In the genomic region with DNA sequence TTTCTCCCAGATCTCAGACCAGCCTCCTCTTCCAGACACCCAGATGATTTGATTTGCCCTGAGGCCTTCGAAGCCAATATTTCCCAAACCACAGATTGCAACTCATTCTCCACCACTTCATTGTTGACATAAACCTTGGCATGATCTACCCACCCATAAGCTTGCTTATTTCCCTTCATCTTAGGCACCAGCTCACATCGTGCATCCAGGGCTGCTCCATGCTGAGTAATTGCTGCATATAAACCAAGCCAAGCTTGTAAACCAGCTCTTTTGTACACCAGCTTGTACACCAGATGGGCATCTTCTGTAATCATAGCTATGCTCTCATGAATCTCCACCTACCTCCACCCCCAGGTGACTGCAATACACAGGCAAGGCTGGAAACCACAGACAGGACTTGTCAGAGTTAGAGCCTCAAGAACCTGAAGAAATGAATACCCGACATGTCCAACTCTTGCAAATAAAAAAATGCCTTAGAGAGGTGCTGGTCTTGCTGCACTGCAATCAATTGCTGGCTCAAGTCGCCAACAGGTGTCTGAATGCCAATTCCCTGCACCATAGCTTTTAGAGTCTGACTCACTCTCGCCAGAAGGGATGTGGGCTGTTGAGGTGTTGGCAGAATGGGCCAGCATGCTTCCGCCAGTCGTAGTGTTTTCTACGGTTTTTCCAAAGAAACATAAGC, we compare ENCODE assay signal across 8 cellular contexts. TPM values are rescaled to one million over a fixed set of nuclear protein-coding genes. Genes with fewer than 3 reads are reported as not detected.
DNase-seq lines count a peak whose midpoint lies in the region; ATAC-seq, FAIRE-seq and TF ChIP-seq lines count a peak whose summit lies in the region.

No MANE protein-coding gene starts in this region.

- peaks cover 90% of the 10 kb centered on the region for H3K4me1 Mint-ChIP-seq in activated T-cell treated with anti-CD3 and anti-CD28 coated beads, Interleukin-2, amount 50 U/mL, for 24 hours (ENCODE audit: low read depth)
- peaks cover 22% of the 10 kb centered on the region for H3K4me1 Mint-ChIP-seq in stimulated activated memory B cell treated with anti-CD40 and anti-IgM and Interleukin-4, amounts not matched to agents 10 μg/mL and 1 μg/mL and 100 μg/mL, for 72 hours

- no peaks in the 10 kb centered on the region for H3K4me1 ChIP-seq in fibroblast of lung (ENCODE audit: control insufficient read depth, extremely low read depth, insufficient read depth, low read length)

- H3K27me3 Mint-ChIP-seq in activated T-cell treated with anti-CD3 and anti-CD28 coated beads, Interleukin-2, amount 50 U/mL, for 24 hours, result no peaks in the 10 kb centered on the region
- H3K27me3 Mint-ChIP-seq in stimulated activated memory B cell treated with anti-CD40 and anti-IgM and Interleukin-4, amounts not matched to agents 10 μg/mL and 1 μg/mL and 100 μg/mL, for 72 hours, result no peaks in the 10 kb centered on the region

- H3K4me3 Mint-ChIP-seq in activated T-cell treated with anti-CD3 and anti-CD28 coated beads, Interleukin-2, amount 50 U/mL, for 24 hours, result peak overlapping the region; percentile 20
- H3K4me3 Mint-ChIP-seq in stimulated activated memory B cell treated with anti-CD40 and anti-IgM and Interleukin-4, amounts not matched to agents 10 μg/mL and 1 μg/mL and 100 μg/mL, for 72 hours, result no peak overlapping the region

- H3K9me3 ChIP-seq in fibroblast of lung (ENCODE audit: control insufficient read depth, insufficient read depth, low read depth, low read length), result no peaks in the 10 kb centered on the region

- H3K27ac ChIP-seq in fibroblast of lung (ENCODE audit: insufficient read depth, low read length), result no peak overlapping the region

- DNase-seq in AG09319 (ENCODE audit: extremely low read depth, low read depth) (peak; percentile 29), NCI-H1694 (lab: John Stamatoyannopoulos, UW) (peak; percentile 98), fibroblast of lung (ENCODE audit: low read depth in 2 of 2) (peak; percentile 14 to 61), NOMO-1 treated with DMSO at 0.1 percent for 48 hours (lab: John Stamatoyannopoulos, UW; ENCODE audit: unreplicated experiment) (no peak), GM12891 (ENCODE audit: insufficient read length, low spot score) (no peak)
- DNase-seq in activated T-cell treated with anti-CD3 and anti-CD28 coated beads, Interleukin-2, amount 50 U/mL, for 24 hours, result peak; percentile 48

- ATAC-seq in stimulated activated memory B cell treated with anti-CD40 and anti-IgM and Interleukin-4, amounts not matched to agents 10 μg/mL and 1 μg/mL and 100 μg/mL, for 72 hours, result no peak
- ATAC-seq in GM19324 (IDR thresholded peaks at IDR 0.05; ENCODE audit: low FRiP score, unreplicated experiment), result no peak

- no peaks in the 10 kb centered on the region for H4K20me1 ChIP-seq in fibroblast of lung (ENCODE audit: control insufficient read depth, extremely low read depth, insufficient read depth, low read length)

- H3K36me3 Mint-ChIP-seq in activated T-cell treated with anti-CD3 and anti-CD28 coated beads, Interleukin-2, amount 50 U/mL, for 24 hours (ENCODE audit: low read depth), result peaks cover 47% of the 10 kb centered on the region
- H3K36me3 Mint-ChIP-seq in stimulated activated memory B cell treated with anti-CD40 and anti-IgM and Interleukin-4, amounts not matched to agents 10 μg/mL and 1 μg/mL and 100 μg/mL, for 72 hours, result peaks cover 16% of the 10 kb centered on the region

- no peak overlapping the region for H3K9ac ChIP-seq in fibroblast of lung (ENCODE audit: insufficient read depth, low read length)

- no peak overlapping the region for H2AFZ ChIP-seq in fibroblast of lung (ENCODE audit: low read length)

- no peak for FAIRE-seq in GM12891 (lab: Jason Lieb, UNC)

- H3K27ac Mint-ChIP-seq in activated T-cell treated with anti-CD3 and anti-CD28 coated beads, Interleukin-2, amount 50 U/mL, for 24 hours, result peak overlapping the region; percentile 85
- H3K27ac Mint-ChIP-seq in stimulated activated memory B cell treated with anti-CD40 and anti-IgM and Interleukin-4, amounts not matched to agents 10 μg/mL and 1 μg/mL and 100 μg/mL, for 72 hours, result no peak overlapping the region

- H3K4me2 ChIP-seq in fibroblast of lung (ENCODE audit: extremely low read depth, insufficient read depth, low read length), result no peak overlapping the region

- H3K27me3 ChIP-seq in fibroblast of lung (ENCODE audit: control insufficient read depth, insufficient read depth, low read length), result no peaks in the 10 kb centered on the region

- peaks cover 16% of the 10 kb centered on the region for H3K9me3 Mint-ChIP-seq in activated T-cell treated with anti-CD3 and anti-CD28 coated beads, Interleukin-2, amount 50 U/mL, for 24 hours
- H3K9me3 Mint-ChIP-seq in stimulated activated memory B cell treated with anti-CD40 and anti-IgM and Interleukin-4, amounts not matched to agents 10 μg/mL and 1 μg/mL and 100 μg/mL, for 72 hours, result peaks cover 7% of the 10 kb centered on the region

- no peaks in the 10 kb centered on the region for H3K36me3 ChIP-seq in fibroblast of lung (ENCODE audit: control insufficient read depth, insufficient read depth, low read length)

- TF ChIP-seq CTCF in AG09319 (IDR thresholded peaks at IDR 0.05; ENCODE audit: low read depth, low read length) (no peak), fibroblast of lung (conservative IDR thresholded peaks at IDR 0.05 in 1 of 2, IDR thresholded peaks at IDR 0.05 in 1 of 2; ENCODE audit: low read depth in 1 of 2, low read length in 2 of 2) (no peak)

- no peak overlapping the region for H3K4me3 ChIP-seq in fibroblast of lung (replicated peaks in 1 of 4; ENCODE audit: control extremely low read depth in 1 of 4, insufficient read depth in 1 of 4, low read depth in 3 of 4, low read length in 4 of 4)

- TF ChIP-seq POLR2A in GM12891 (IDR thresholded peaks at IDR 0.05; ENCODE audit: low read depth, low read length), result no peak

- H3K79me2 ChIP-seq in fibroblast of lung (ENCODE audit: control insufficient read depth, insufficient read depth, low read length), result no peaks in the 10 kb centered on the region

TF ChIP-seq in GM12891, 5 proteins besides CTCF, POLR2A, EP300 and RAD21:
- no peak for TF ChIP-seq PAX5 (IDR thresholded peaks at IDR 0.05; ENCODE audit: insufficient read depth, low read length, severe bottlenecking)
- no peak for TF ChIP-seq POLR2AphosphoS5 (IDR thresholded peaks at IDR 0.05; ENCODE audit: low read depth, low read length)
- no peak for TF ChIP-seq SPI1 (IDR thresholded peaks at IDR 0.05; ENCODE audit: low read depth, low read length)
- no peak for TF ChIP-seq POU2F2 (IDR thresholded peaks at IDR 0.05; ENCODE audit: low read depth, low read length)
- TF ChIP-seq TAF1 (IDR thresholded peaks at IDR 0.05; ENCODE audit: low read depth, low read length), result no peak

RNA-seq across cellular contexts. Expression of gene TRABD2A, which starts 31.5 kb away (rescaled TPM):
- total RNA-seq in fibroblast of lung, result 10.8 and 14.4 TPM in 2 replicates
- polyA plus RNA-seq in fibroblast of lung, result 4.4 and 9.8 TPM in 2 replicates
- polyA plus RNA-seq in fibroblast of lung (2012), result 3.6 and 8.7 TPM in 2 replicates
- 1.8 and 30.6 TPM in 2 replicates for polyA minus RNA-seq in fibroblast of lung (ENCODE audit: low replicate concordance)
- 0.09 TPM for polyA plus RNA-seq in GM12891 (2012; ENCODE audit: low read depth, missing spikeins)

RNA-seq across cellular contexts. Expression of gene TMSB10, which starts 56.0 kb away (rescaled TPM):
- total RNA-seq in fibroblast of lung, result 8,130 and 10,208 TPM in 2 replicates
- polyA plus RNA-seq in fibroblast of lung, result 7,414 and 10,645 TPM in 2 replicates
- 9,984 and 10,031 TPM in 2 replicates for polyA plus RNA-seq in fibroblast of lung (2012)
- polyA minus RNA-seq in fibroblast of lung (ENCODE audit: low replicate concordance), result 1,198 and 1,308 TPM in 2 replicates
- 2,002 TPM for polyA plus RNA-seq in GM12891 (2012; ENCODE audit: low read depth, missing spikeins)

Comparison
In these comparisons a context has a peak if more than half of its experiments do, and no peak if none do; other contexts are left out.
1. DNase-seq: peak in AG09319 (single experiment), NCI-H1694 (single experiment), activated T-cell treated with anti-CD3 and anti-CD28 coated beads, Interleukin-2, amount 50 U/mL, for 24 hours (single experiment) and fibroblast of lung (2 of 2); none in NOMO-1 treated with DMSO at 0.1 percent for 48 hours (single experiment) and GM12891 (single experiment).